Comparison of ENCODE assay signal across 8 cellular contexts in genomic region chr3:195892355-195893120, GRCh38. TPM values are rescaled to one million over a fixed set of nuclear protein-coding genes. Genes with fewer than 3 reads are reported as not detected.
DNase-seq lines count a peak whose midpoint lies in the region; ATAC-seq and TF ChIP-seq lines count a peak whose summit lies in the region.

No MANE protein-coding gene starts in this region.

- H3K9me3 ChIP-seq in breast epithelium: no peaks in the 10 kb centered on the region
- peaks cover 0 to 2% of the 10 kb centered on the region in 2 donors for H3K9me3 ChIP-seq in esophagus (ENCODE audit: control insufficient read depth in 2 of 2, insufficient read depth in 1 of 2, low read depth in 1 of 2, low read length in 1 of 2)
- no peaks in the 10 kb centered on the region for H3K9me3 ChIP-seq in naive thymus-derived CD4-positive, alpha-beta T cell (ENCODE audit: control insufficient read depth in 2 of 3, low read length in 3 of 3)

- H3K27ac Mint-ChIP-seq in MCF 10A (ENCODE audit: low read depth, unreplicated experiment): no peak overlapping the region
- no peak overlapping the region for H3K27ac Mint-ChIP-seq in glutamatergic neuron (ENCODE audit: unreplicated experiment)
- H3K27ac Mint-ChIP-seq in naive thymus-derived CD4-positive, alpha-beta T cell: peak overlapping the region in 1 of 9 donors; percentile 62

- no peaks in the 10 kb centered on the region for H3K36me3 ChIP-seq in breast epithelium
- H3K36me3 ChIP-seq in esophagus (ENCODE audit: control insufficient read depth in 2 of 2, insufficient read depth in 2 of 2, low read length in 1 of 2): peaks cover 0 to 15% of the 10 kb centered on the region in 2 donors
- H3K36me3 ChIP-seq in naive thymus-derived CD4-positive, alpha-beta T cell (ENCODE audit: control insufficient read depth in 2 of 3, insufficient read depth in 3 of 3, low read length in 3 of 3): peaks cover 0 to 24% (median 6%) of the 10 kb centered on the region in 3 experiments

- peak overlapping the region; percentile 87 to 96 for H3K27ac ChIP-seq in breast epithelium
- H3K27ac ChIP-seq in esophagus (ENCODE audit: low read depth in 2 of 2, low read length in 1 of 2): peak overlapping the region; percentile 16 to 47
- no peak overlapping the region for H3K27ac ChIP-seq in naive thymus-derived CD4-positive, alpha-beta T cell (ENCODE audit: low read depth, low read length)

- H3K4me3 ChIP-seq in breast epithelium (peak overlapping the region; percentile 10 to 57 (median 35)), esophagus (ENCODE audit: low read depth in 1 of 2, low read length in 2 of 2) (peak overlapping the region in 1 of 2 donors; percentile 10)
- no peak overlapping the region for H3K4me3 ChIP-seq in naive thymus-derived CD4-positive, alpha-beta T cell (ENCODE audit: low read length)

- no peaks in the 10 kb centered on the region for H3K27me3 Mint-ChIP-seq in MCF 10A (ENCODE audit: insufficient read depth, unreplicated experiment)
- peaks cover 11% of the 10 kb centered on the region for H3K27me3 Mint-ChIP-seq in glutamatergic neuron (ENCODE audit: unreplicated experiment)
- H3K27me3 Mint-ChIP-seq in naive thymus-derived CD4-positive, alpha-beta T cell: no peaks in the 10 kb centered on the region

- H3K9me3 Mint-ChIP-seq in MCF 10A (ENCODE audit: unreplicated experiment): no peaks in the 10 kb centered on the region
- H3K9me3 Mint-ChIP-seq in glutamatergic neuron (ENCODE audit: unreplicated experiment): peaks cover 5% of the 10 kb centered on the region
- H3K9me3 Mint-ChIP-seq in naive thymus-derived CD4-positive, alpha-beta T cell: no peaks in the 10 kb centered on the region

- H3K36me3 Mint-ChIP-seq in MCF 10A (ENCODE audit: insufficient read depth, unreplicated experiment) (peaks cover 8% of the 10 kb centered on the region), glutamatergic neuron (ENCODE audit: unreplicated experiment) (no peaks in the 10 kb centered on the region)
- peaks cover 0 to 6% (median 0%) of the 10 kb centered on the region in 5 donors for H3K36me3 Mint-ChIP-seq in naive thymus-derived CD4-positive, alpha-beta T cell

- DNase-seq in breast epithelium (ENCODE audit: low spot score in 2 of 2) (peak in 1 of 2 donors; percentile 65), MCF 10A (ENCODE audit: unreplicated experiment) (no peak), myocyte (ENCODE audit: low read depth) (peak; percentile 93), SHP77 treated with DMSO at 0.1 percent for 48 hours (lab: John Stamatoyannopoulos, UW) (no peak), activated gamma-delta T cell (lab: John Stamatoyannopoulos, UW) (no peak), glutamatergic neuron (no peak)
- DNase-seq in naive thymus-derived CD4-positive, alpha-beta T cell: no peak

- ATAC-seq in naive thymus-derived CD4-positive, alpha-beta T cell: no peak

- POLR2A ChIA-PET in MCF 10A (lab: Yijun Ruan, JAX): interaction anchor here (1.9 to 2.9 kb wide), 2 partner anchors 9 to 31 kb away, joined by 5 to 27 read pairs; no protein-coding TSS in a partner anchor
- POLR2A ChIA-PET in naive thymus-derived CD4-positive, alpha-beta T cell (lab: Charles Lee): interaction anchor here (0.7 to 13.5 kb wide), 2 partner anchors 14 to 39 kb away, joined by 4 to 209 read pairs; partner anchors contain the start of gene TNK2

- peaks cover 30% of the 10 kb centered on the region for H3K4me1 Mint-ChIP-seq in MCF 10A (ENCODE audit: insufficient read depth, unreplicated experiment)
- H3K4me1 Mint-ChIP-seq in glutamatergic neuron (ENCODE audit: low read depth, unreplicated experiment): peaks cover 47% of the 10 kb centered on the region
- peaks cover 26 to 44% (median 33%) of the 10 kb centered on the region in 7 donors for H3K4me1 Mint-ChIP-seq in naive thymus-derived CD4-positive, alpha-beta T cell

- intact Hi-C loops in breast epithelium (cut with DNase I; ENCODE audit: low total_unique reads) (no loop called here), MCF 10A (cut with micrococcal nuclease) (no loop called here)
- intact Hi-C loops in naive thymus-derived CD4-positive, alpha-beta T cell (cut with micrococcal nuclease): no loop called here

- peaks cover 20 to 34% of the 10 kb centered on the region in 2 donors for H3K4me1 ChIP-seq in breast epithelium
- peaks cover 4 to 26% of the 10 kb centered on the region in 2 donors for H3K4me1 ChIP-seq in esophagus (ENCODE audit: control insufficient read depth in 2 of 2, insufficient read depth in 2 of 2, low read length in 1 of 2)
- peaks cover 7 to 18% of the 10 kb centered on the region in 2 donors for H3K4me1 ChIP-seq in naive thymus-derived CD4-positive, alpha-beta T cell (ENCODE audit: control insufficient read depth in 2 of 2, insufficient read depth in 2 of 2, low read length in 2 of 2)

- TF ChIP-seq CTCF in breast epithelium (IDR thresholded peaks at IDR 0.05): no peak
- no peak for TF ChIP-seq CTCF in MCF 10A (IDR thresholded peaks at IDR 0.05; ENCODE audit: unreplicated experiment)
- TF ChIP-seq CTCF in glutamatergic neuron (IDR thresholded peaks at IDR 0.05; ENCODE audit: partially characterized antibody, unreplicated experiment): no peak

- BruUV-seq in MCF 10A (replicated peaks; lab: Mats Ljungman, UMichigan): no TSS peak

- 43 to 50% methylated on average over 6 to 28 of the region's 28 CpGs for WGBS in esophagus, 2 donors

- CTCF ChIA-PET in MCF 10A (lab: Yijun Ruan, JAX): interaction anchor here (0.5 to 9.3 kb wide), 5 partner anchors 10 to 41 kb away, joined by 3 to 187 read pairs (median 6); no protein-coding TSS in a partner anchor
- CTCF ChIA-PET in naive thymus-derived CD4-positive, alpha-beta T cell (lab: Charles Lee): interaction anchor here (1.2 to 6.6 kb wide), 3 partner anchors 20 to 33 kb away, joined by 3 to 61 read pairs (median 37); no protein-coding TSS in a partner anchor

- H3K4me3 Mint-ChIP-seq in MCF 10A (ENCODE audit: unreplicated experiment): no peak overlapping the region
- no peak overlapping the region for H3K4me3 Mint-ChIP-seq in glutamatergic neuron (ENCODE audit: unreplicated experiment)
- no peak overlapping the region for H3K4me3 Mint-ChIP-seq in naive thymus-derived CD4-positive, alpha-beta T cell

- no peak for TF ChIP-seq POLR2A in breast epithelium (IDR thresholded peaks at IDR 0.05)

- no peaks in the 10 kb centered on the region for H3K27me3 ChIP-seq in breast epithelium
- no peaks in the 10 kb centered on the region for H3K27me3 ChIP-seq in esophagus (ENCODE audit: control insufficient read depth in 1 of 2, insufficient read depth in 2 of 2, low read length in 2 of 2)
- H3K27me3 ChIP-seq in naive thymus-derived CD4-positive, alpha-beta T cell (ENCODE audit: control insufficient read depth in 2 of 2, insufficient read depth in 2 of 2, low read length in 2 of 2): no peaks in the 10 kb centered on the region

RNA-seq across cellular contexts. Expression of gene TNK2, which starts 15.8 kb away (rescaled TPM):
- total RNA-seq in breast epithelium (10 to 100 TPM; 13.1 to 28.7 (median 24.9) TPM), MCF 10A (2022) (56.1 and 75.8 TPM in 2 replicates), myocyte (50.2 and 53.5 TPM in 2 replicates), glutamatergic neuron (ENCODE audit: unreplicated experiment) (46.2 TPM)
- 10 to 100 TPM; 38.8 to 87.5 TPM for polyA plus RNA-seq in esophagus
- 152 TPM for polyA plus RNA-seq in myocyte (2012)
- 100 to 1,000 TPM; 128 to 196 (median 188) TPM for total RNA-seq in naive thymus-derived CD4-positive, alpha-beta T cell
- polyA plus RNA-seq in naive thymus-derived CD4-positive, alpha-beta T cell: 1 to 10 TPM; 2.0 to 2.6 TPM
